In genomic region chr10:32346134-32346550, GRCh38 we compare ENCODE assay signal across 8 cellular contexts. TPM values are rescaled to one million over a fixed set of nuclear protein-coding genes. Genes with fewer than 3 reads are reported as not detected.
A peak's percentile ranks its signal among the peaks of the same experiment; 100 is the strongest.
DNase-seq lines count a peak whose midpoint lies in the region; ATAC-seq and TF ChIP-seq lines count a peak whose summit lies in the region.

No MANE protein-coding gene starts in this region.

- H3K9me3 Mint-ChIP-seq in endothelial cell (ENCODE audit: unreplicated experiment) (no peaks in the 10 kb centered on the region), mesothelial cell of epicardium (no peaks in the 10 kb centered on the region)

- H3K27ac Mint-ChIP-seq in endothelial cell (ENCODE audit: unreplicated experiment) (peak overlapping the region; percentile 98), mesothelial cell of epicardium (peak overlapping the region; percentile 100)

- TF ChIP-seq CTCF in endothelial cell (IDR thresholded peaks at IDR 0.05; ENCODE audit: unreplicated experiment) (peak; percentile 81), mesothelial cell of epicardium (IDR thresholded peaks at IDR 0.05; ENCODE audit: unreplicated experiment) (peak; percentile 91)

- H3K36me3 Mint-ChIP-seq in endothelial cell (ENCODE audit: low read depth, unreplicated experiment) (peaks cover 6% of the 10 kb centered on the region), mesothelial cell of epicardium (no peaks in the 10 kb centered on the region)

- in situ Hi-C loops in Caki2 (cut with HindIII; ENCODE audit: low pct_unique_long_range_greater_than_20kb, low sequenced_read_pairs) = no loop called here

- H3K27me3 Mint-ChIP-seq in endothelial cell (ENCODE audit: unreplicated experiment) (peaks cover 8% of the 10 kb centered on the region), mesothelial cell of epicardium (ENCODE audit: low read depth) (no peaks in the 10 kb centered on the region)

- H3K4me1 Mint-ChIP-seq in endothelial cell (ENCODE audit: unreplicated experiment) (peaks cover 21% of the 10 kb centered on the region), mesothelial cell of epicardium (peaks cover 49% of the 10 kb centered on the region)

- peak; percentile 96 for DNase-seq in Caki2 (ENCODE audit: low read depth)
- DNase-seq in HT-29 (ENCODE audit: low spot score) = peak; percentile 95
- DNase-seq in NK-92 (lab: John Stamatoyannopoulos, UW; ENCODE audit: unreplicated experiment) = peak; percentile 73
- DNase-seq in activated CD8-positive, alpha-beta memory T cell treated with anti-CD3 and anti-CD28 coated beads, Interleukin-2, amount 50 U/mL, for 1 hour (ENCODE audit: extremely low read depth) = peak; percentile 87
- DNase-seq in endothelial cell (ENCODE audit: low spot score) = peak; percentile 97
- DNase-seq in mesothelial cell of epicardium (ENCODE audit: low spot score in 2 of 2, unreplicated experiment in 2 of 2) = peak; percentile 94 to 97
- peak; percentile 92 for DNase-seq in stimulated activated CD8-positive, alpha-beta memory T cell treated with anti-CD3 and anti-CD28 coated beads, Interleukin-15, amount 100 ng/mL, for 4 hours (ENCODE audit: low read depth in 2 of 2)

- peak overlapping the region; percentile 96 for H3K4me3 Mint-ChIP-seq in endothelial cell (ENCODE audit: unreplicated experiment)
- H3K4me3 Mint-ChIP-seq in mesothelial cell of epicardium = peak overlapping the region; percentile 92

- ATAC-seq in GM21360 (IDR thresholded peaks at IDR 0.05; ENCODE audit: unreplicated experiment) = peak; percentile 74

RNA-seq across cellular contexts. Expression of gene EPC1, which starts 0.8 kb away (rescaled TPM):
- total RNA-seq in Caki2 (2014; rRNA removed; shearing (Covaris generic); ENCODE audit: low replicate concordance) = 7.5 and 17.0 TPM in 2 replicates
- total RNA-seq in HT-29 (2014; rRNA removed; shearing (Covaris generic)) = 68.2 and 94.9 TPM in 2 replicates
- total RNA-seq in endothelial cell (ENCODE audit: unreplicated experiment) = 31.0 TPM
- 55.7 to 62.7 TPM (median 57.8 TPM) in 3 replicates for total RNA-seq in mesothelial cell of epicardium

Comparison
In these comparisons a context has a peak if more than half of its experiments do, and no peak if none do; other contexts are left out.
1. Peak in every context shown above with its lines: DNase-seq and ATAC-seq.